3 cellular contexts compared by ENCODE assay signal in genomic region chr18:6997802-6998201, GRCh38.
TF ChIP-seq lines count a peak whose summit lies in the region.

No MANE protein-coding gene starts in this region.

TF ChIP-seq in IMR-90, 13 proteins besides CTCF, POLR2A, EP300 and RAD21:
- peak; percentile 81 for TF ChIP-seq CEBPB (IDR thresholded peaks at IDR 0.05; ENCODE audit: low read depth, low read length)
- no peak for TF ChIP-seq RFX5 (IDR thresholded peaks at IDR 0.05; ENCODE audit: low read depth, low read length)
- no peak for TF ChIP-seq MAFK (IDR thresholded peaks at IDR 0.05; ENCODE audit: low read depth, low read length)

TF ChIP-seq in K562, 482 proteins besides CTCF, POLR2A, EP300 and RAD21:
- no peak for TF ChIP-seq ZC3H8 (IDR thresholded peaks at IDR 0.05)
- TF ChIP-seq NR2C2 (CRISPR knock-in tag; IDR thresholded peaks at IDR 0.05) = no peak
- peak; percentile 38; the same call in 1 of the 2 replicates for TF ChIP-seq NR2C2 (tag; IDR thresholded peaks at IDR 0.05)
- no peak for TF ChIP-seq CEBPG (CRISPR knock-in tag; IDR thresholded peaks at IDR 0.05)
- peak; percentile 35 to 60; a peak in 3 of 4 replicates for TF ChIP-seq CEBPG (tag; conservative IDR thresholded peaks at IDR 0.05 in 1 of 2, IDR thresholded peaks at IDR 0.05 in 1 of 2)
- TF ChIP-seq ZKSCAN3 (CRISPR knock-in tag; IDR thresholded peaks at IDR 0.05) = no peak
- no peak for TF ChIP-seq ZBTB43 (CRISPR knock-in tag; IDR thresholded peaks at IDR 0.05)
- TF ChIP-seq GABPA (tag; conservative IDR thresholded peaks at IDR 0.05; ENCODE audit: low read depth) = peak; percentile 49
- TF ChIP-seq CEBPB (tag; IDR thresholded peaks at IDR 0.05) = peak; percentile 58; the same call in 1 of the 2 replicates

TF ChIP-seq in HepG2, 621 proteins besides CTCF, POLR2A, EP300 and RAD21:
- TF ChIP-seq KLF16 (CRISPR knock-in tag; IDR thresholded peaks at IDR 0.05) = no peak
- TF ChIP-seq CEBPB (IDR thresholded peaks at IDR 0.05; ENCODE audit: borderline replicate concordance, low read depth, low read length) = peak; percentile 82
- TF ChIP-seq ASH2L (IDR thresholded peaks at IDR 0.05; ENCODE audit: insufficient read length, low read depth, low read length) = no peak
TF ChIP-seq in HepG2: peak in this region for 1.
